1 cellular context compared by ENCODE assay signal in the genomic region with DNA sequence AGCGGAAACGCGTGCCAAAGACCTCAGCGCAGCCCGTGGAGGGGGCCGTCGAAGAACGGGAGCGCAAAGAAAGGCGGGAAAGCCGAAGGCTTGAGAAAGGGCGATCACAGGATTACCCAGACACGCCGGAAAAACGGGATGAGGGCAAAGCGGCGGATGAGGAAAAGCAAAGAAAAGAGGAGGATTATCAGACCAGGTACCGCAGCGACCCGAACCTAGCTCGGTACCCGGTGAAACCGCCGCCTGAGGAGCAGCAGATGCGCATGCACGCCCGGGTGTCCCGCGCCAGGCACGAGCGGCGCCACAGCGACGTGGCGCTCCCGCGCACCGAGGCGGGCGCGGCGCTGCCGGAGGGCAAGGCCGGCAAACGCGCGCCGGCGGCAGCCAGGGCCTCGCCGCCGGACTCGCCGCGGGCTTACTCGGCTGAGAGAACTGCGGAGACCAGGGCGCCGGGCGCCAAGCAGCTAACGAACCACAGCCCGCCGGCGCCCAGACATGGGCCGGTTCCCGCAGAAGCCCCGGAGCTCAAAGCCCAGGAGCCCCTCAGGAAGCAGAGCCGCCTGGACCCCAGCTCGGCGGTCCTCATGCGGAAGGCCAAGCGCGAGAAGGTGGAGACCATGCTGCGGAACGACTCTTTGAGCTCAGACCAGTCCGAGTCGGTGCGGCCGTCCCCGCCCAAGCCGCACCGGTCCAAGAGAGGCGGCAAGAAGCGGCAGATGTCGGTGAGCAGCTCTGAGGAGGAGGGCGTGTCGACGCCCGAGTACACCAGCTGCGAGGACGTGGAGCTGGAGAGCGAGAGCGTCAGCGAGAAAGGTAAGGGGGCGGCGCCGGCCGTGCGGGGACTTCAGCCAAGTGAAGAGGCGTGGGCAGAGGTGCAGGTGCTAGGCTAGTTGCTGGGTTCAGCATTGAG.
TF ChIP-seq lines count a peak whose summit lies in the region.

No MANE protein-coding gene starts in this region.

TF ChIP-seq in K562, 482 proteins besides CTCF, POLR2A, EP300 and RAD21 (continued from another document):
- no peak for TF ChIP-seq E2F8 (IDR thresholded peaks at IDR 0.05; ENCODE audit: low read depth, partially characterized antibody)
